In genomic region chr9:121744002-121744686, GRCh38 we compare ENCODE assay signal across 8 cellular contexts.
DNase-seq lines count a peak whose midpoint lies in the region; ATAC-seq, FAIRE-seq and TF ChIP-seq lines count a peak whose summit lies in the region.

No MANE protein-coding gene starts in this region.

- H2AK5ac ChIP-seq in H1 (ENCODE audit: low read depth, low read length) = no peak overlapping the region

- no peak for ATAC-seq in HG02588 (IDR thresholded peaks at IDR 0.05; ENCODE audit: unreplicated experiment)

- H3K36me3 Mint-ChIP-seq in CD8-positive, alpha-beta memory T cell = no peaks in the 10 kb centered on the region

- no peaks in the 10 kb centered on the region for H3K9me3 Mint-ChIP-seq in CD8-positive, alpha-beta memory T cell

- no peak overlapping the region for H4K5ac ChIP-seq in H1 (ENCODE audit: insufficient read length, low read depth, low read length)

- peak overlapping the region; percentile 74 for H3K4me2 ChIP-seq in GM23248 (ENCODE audit: unreplicated experiment)
- peak overlapping the region; percentile 89 for H3K4me2 ChIP-seq in SK-N-SH
- H3K4me2 ChIP-seq in H1 (ENCODE audit: insufficient read depth in 1 of 2, low read depth in 2 of 2, low read length in 2 of 2) = peak overlapping the region; percentile 4 to 23; a peak in 1 of 4 replicates

- 10% methylated on average over 11 of the region's 11 CpGs for WGBS in GM23248 (ENCODE audit: low coverage in 1 of 2, low lambda C conversion rate in 2 of 2, missing lambda C conversion rate in 2 of 2), 2 experiments
- WGBS in SK-N-SH (ENCODE audit: low lambda C conversion rate) = 59% methylated on average over 11 of the region's 11 CpGs
- WGBS in H1 (ENCODE audit: extremely low coverage in 1 of 2, insufficient coverage in 1 of 2, insufficient read length in 1 of 2, insufficient replicate concordance in 2 of 2, low coverage in 1 of 2, low lambda C conversion rate in 2 of 2, missing lambda C conversion rate in 1 of 2), 2 experiments = 59% methylated on average over 11 of the region's 11 CpGs; no CpG with 5 or more reads in 1 of the 2 experiments
- 44 to 46% methylated on average over 10 of the region's 11 CpGs for WGBS in mesodermal cell (ENCODE audit: insufficient coverage in 2 of 2), 2 experiments
- WGBS in tibial nerve, 2 donors = 12 to 19% methylated on average over 11 of the region's 11 CpGs

- no peaks in the 10 kb centered on the region for H3K36me3 ChIP-seq in CD8-positive, alpha-beta memory T cell (ENCODE audit: insufficient read depth, low read length)
- no peaks in the 10 kb centered on the region for H3K36me3 ChIP-seq in GM23248 (ENCODE audit: low read depth)
- no peaks in the 10 kb centered on the region for H3K36me3 ChIP-seq in SK-N-SH (replicated peaks in 1 of 2; ENCODE audit: control insufficient read depth in 1 of 2, insufficient read depth in 2 of 2, low read length in 1 of 2)
- no peaks in the 10 kb centered on the region for H3K36me3 ChIP-seq in H1 (ENCODE audit: control insufficient read depth in 2 of 4, insufficient read depth in 4 of 4, low read length in 3 of 4)
- H3K36me3 ChIP-seq in mesodermal cell (ENCODE audit: control insufficient read depth, insufficient read depth, low read length) = peaks cover 10% of the 10 kb centered on the region
- H3K36me3 ChIP-seq in tibial nerve = no peaks in the 10 kb centered on the region

- H3K23me2 ChIP-seq in H1 (ENCODE audit: low read depth, low read length) = no peaks in the 10 kb centered on the region

- no peak overlapping the region for H2BK12ac ChIP-seq in H1 (ENCODE audit: low read depth, low read length)

- CTCF ChIA-PET in CD8-positive, alpha-beta memory T cell (lab: Charles Lee) = no interaction called here
- CTCF ChIA-PET in SK-N-SH (lab: Yijun Ruan, JAX) (interaction anchor here (0.6 to 2.9 kb wide), 17 partner anchors 9 to 381 kb away, joined by 3 to 15 read pairs (median 4); no protein-coding TSS in a partner anchor), H1 (lab: Charles Lee; ENCODE audit: partially characterized antibody) (interaction anchor here (0.6 to 20.3 kb wide), 20 partner anchors 9 to 600 kb away, joined by 3 to 305 read pairs (median 4); no protein-coding TSS in a partner anchor)

- POLR2A ChIA-PET in CD8-positive, alpha-beta memory T cell (lab: Charles Lee) = no interaction called here
- POLR2A ChIA-PET in SK-N-SH (lab: Yijun Ruan, JAX) (no interaction called here), H1 (lab: Charles Lee; ENCODE audit: partially characterized antibody) (interaction anchor here (1.2 kb wide), 1 partner anchor 9 kb away, joined by 4 read pairs; no protein-coding TSS in a partner anchor)

- H4K91ac ChIP-seq in H1 (replicated peaks; ENCODE audit: insufficient read length, low read length) = no peak overlapping the region

- H3K14ac ChIP-seq in H1 (ENCODE audit: insufficient read length) = no peak overlapping the region

- no peak overlapping the region for H3K23ac ChIP-seq in H1 (ENCODE audit: insufficient read length)

- peak overlapping the region; percentile 75 for H3K9ac ChIP-seq in GM23248
- peak overlapping the region; percentile 66 for H3K9ac ChIP-seq in SK-N-SH
- no peak overlapping the region; a peak in 1 of 7 replicates for H3K9ac ChIP-seq in H1 (replicated peaks in 1 of 4; ENCODE audit: extremely low read depth in 1 of 4, low read depth in 3 of 4, low read length in 3 of 4)

- no peak overlapping the region for H2BK20ac ChIP-seq in H1 (ENCODE audit: low read length)

- H4K20me1 ChIP-seq in GM23248 (ENCODE audit: insufficient read depth) (no peaks in the 10 kb centered on the region), SK-N-SH (ENCODE audit: insufficient read depth) (peaks cover 39% of the 10 kb centered on the region), H1 (replicated peaks in 1 of 2; ENCODE audit: control insufficient read depth in 1 of 2, insufficient read depth in 2 of 2, low read length in 2 of 2) (peaks cover 16 to 23% of the 10 kb centered on the region in 2 experiments)

- peaks cover 13 to 21% (median 19%) of the 10 kb centered on the region in 3 donors for H3K4me1 Mint-ChIP-seq in CD8-positive, alpha-beta memory T cell

- no peak for FAIRE-seq in H1 (lab: Jason Lieb, UNC)

- peak overlapping the region; percentile 55; the same call in 1 of the 2 replicates for H2BK5ac ChIP-seq in H1 (ENCODE audit: low read depth, low read length)

- no peak overlapping the region for H3K27ac Mint-ChIP-seq in CD8-positive, alpha-beta memory T cell

- H3K27me3 ChIP-seq in CD8-positive, alpha-beta memory T cell (ENCODE audit: insufficient read depth, low read length, poor library complexity, severe bottlenecking) = no peaks in the 10 kb centered on the region
- H3K27me3 ChIP-seq in GM23248 (replicated peaks; ENCODE audit: insufficient read depth) (no peaks in the 10 kb centered on the region), SK-N-SH (ENCODE audit: insufficient read depth) (no peaks in the 10 kb centered on the region), H1 (replicated peaks in 1 of 4; ENCODE audit: control insufficient read depth in 3 of 4, extremely low read depth in 1 of 4, insufficient read depth in 3 of 4, low read length in 3 of 4) (no peaks in the 10 kb centered on the region), tibial nerve (no peaks in the 10 kb centered on the region)

- H4K8ac ChIP-seq in H1 (ENCODE audit: extremely low read depth, insufficient read depth, low read length) = no peak overlapping the region; the same call in 1 of the 2 replicates

- TF ChIP-seq POLR2A in H1 (IDR thresholded peaks at IDR 0.05; ENCODE audit: control extremely low read depth in 1 of 2, low read depth in 2 of 2, low read length in 2 of 2) (no peak), tibial nerve (IDR thresholded peaks at IDR 0.05) (no peak)

- H3K79me2 ChIP-seq in GM23248 (ENCODE audit: insufficient read depth) (no peaks in the 10 kb centered on the region; the same call in 1 of the 2 replicates), SK-N-SH (ENCODE audit: insufficient read depth) (peaks cover 69% of the 10 kb centered on the region), H1 (ENCODE audit: control insufficient read depth in 1 of 2, insufficient read depth in 2 of 2, low read length in 2 of 2) (peaks cover 0 to 49% of the 10 kb centered on the region in 2 experiments; a peak in 2 of 4 replicates)

- TF ChIP-seq RAD21 in SK-N-SH (IDR thresholded peaks at IDR 0.05; ENCODE audit: low read length) (peak; percentile 68), H1 (IDR thresholded peaks at IDR 0.05 in 1 of 2, conservative IDR thresholded peaks at IDR 0.05 in 1 of 2; ENCODE audit: low read depth in 2 of 2, low read length in 2 of 2) (peak; percentile 47 to 53; a peak in 3 of 4 replicates)

- H3K18ac ChIP-seq in H1 (ENCODE audit: extremely low read depth, low read length) = no peak overlapping the region; the same call in 1 of the 2 replicates

- peaks cover 12% of the 10 kb centered on the region for H3K4me1 ChIP-seq in CD8-positive, alpha-beta memory T cell (ENCODE audit: insufficient read depth, low read length)
- H3K4me1 ChIP-seq in GM23248 (ENCODE audit: insufficient read depth) (peaks cover 35% of the 10 kb centered on the region), SK-N-SH (ENCODE audit: control insufficient read depth in 1 of 2, insufficient read depth in 2 of 2, low read depth in 1 of 2, low read length in 1 of 2) (peaks cover 21 to 65% of the 10 kb centered on the region in 2 experiments; a peak in 3 of 4 replicates), H1 (replicated peaks in 1 of 4; ENCODE audit: control insufficient read depth in 3 of 4, insufficient read depth in 4 of 4, low read length in 3 of 4) (peaks cover 15 to 41% (median 23%) of the 10 kb centered on the region in 4 experiments), mesodermal cell (ENCODE audit: control insufficient read depth, insufficient read depth, low read length, poor library complexity, severe bottlenecking) (peaks cover 66% of the 10 kb centered on the region), tibial nerve (peaks cover 0 to 95% (median 80%) of the 10 kb centered on the region in 4 donors)

- peak overlapping the region; percentile 6; the same call in 1 of the 2 replicates for H2BK15ac ChIP-seq in H1 (ENCODE audit: low read length)

- no peaks in the 10 kb centered on the region for H3K9me3 ChIP-seq in CD8-positive, alpha-beta memory T cell (ENCODE audit: low read length)
- H3K9me3 ChIP-seq in GM23248 (ENCODE audit: low read depth) (no peaks in the 10 kb centered on the region), SK-N-SH (no peaks in the 10 kb centered on the region), H1 (ENCODE audit: insufficient read depth in 2 of 2, low read depth in 1 of 2, low read length in 1 of 2) (no peaks in the 10 kb centered on the region), mesodermal cell (ENCODE audit: control insufficient read depth, low read length) (no peaks in the 10 kb centered on the region), tibial nerve (no peaks in the 10 kb centered on the region)

- H3F3A ChIP-seq in GM23248 (ENCODE audit: insufficient read depth) (peaks cover 16% of the 10 kb centered on the region), SK-N-SH (replicated peaks; ENCODE audit: insufficient read depth) (no peaks in the 10 kb centered on the region)

- no peaks in the 10 kb centered on the region for H3K9me2 ChIP-seq in GM23248 (ENCODE audit: insufficient read depth)
- no peaks in the 10 kb centered on the region for H3K9me2 ChIP-seq in SK-N-SH

- H3K4me3 Mint-ChIP-seq in CD8-positive, alpha-beta memory T cell = no peak overlapping the region

- peak overlapping the region; percentile 48 for H2AFZ ChIP-seq in GM23248
- no peak overlapping the region for H2AFZ ChIP-seq in SK-N-SH (ENCODE audit: low read depth)
- no peak overlapping the region for H2AFZ ChIP-seq in H1 (ENCODE audit: low read length)

- peaks cover 24% of the 10 kb centered on the region for H3K79me1 ChIP-seq in H1 (ENCODE audit: low read depth, low read length)

- TF ChIP-seq CTCF in SK-N-SH (IDR thresholded peaks at IDR 0.05) = peak; percentile 58
- TF ChIP-seq CTCF in H1 (IDR thresholded peaks at IDR 0.05; ENCODE audit: control extremely low read depth in 1 of 3, insufficient read depth in 1 of 3, low read depth in 1 of 3, low read length in 3 of 3) = peak; percentile 27 to 48 (median 35)
- peak; percentile 27 to 66 (median 51) for TF ChIP-seq CTCF in tibial nerve (IDR thresholded peaks at IDR 0.05)

- H3K27ac ChIP-seq in CD8-positive, alpha-beta memory T cell (ENCODE audit: low read depth, low read length) = no peak overlapping the region
- H3K27ac ChIP-seq in GM23248 = peak overlapping the region; percentile 67
- H3K27ac ChIP-seq in SK-N-SH (ENCODE audit: low read depth in 2 of 2, low read length in 1 of 2) = peak overlapping the region; percentile 56 to 76
- no peak overlapping the region for H3K27ac ChIP-seq in H1 (ENCODE audit: low read depth, low read length)
- H3K27ac ChIP-seq in mesodermal cell (ENCODE audit: low read depth, low read length, severe bottlenecking) = peak overlapping the region; percentile 74
- peak overlapping the region; percentile 89 to 99 (median 93) for H3K27ac ChIP-seq in tibial nerve

- in situ Hi-C loops in GM23248 (cut with MboI) = no loop called here

- peak; percentile 20 to 62 (median 41) for DNase-seq in CD8-positive, alpha-beta memory T cell
- peak; percentile 69 for DNase-seq in GM23248
- DNase-seq in SK-N-SH = peak; percentile 68
- no peak for DNase-seq in H1 (ENCODE audit: low read depth in 1 of 2, low spot score in 2 of 2)
- peak; percentile 52 to 60 for DNase-seq in tibial nerve (ENCODE audit: low spot score in 2 of 2)
- no peak for DNase-seq in KG1 (lab: John Stamatoyannopoulos, UW)

- no peak overlapping the region for H2BK120ac ChIP-seq in H1 (replicated peaks; ENCODE audit: low read depth, low read length)

- H3K56ac ChIP-seq in H1 (replicated peaks; ENCODE audit: insufficient read length, low read depth, low read length) = no peak overlapping the region

- H3K4ac ChIP-seq in H1 (replicated peaks; ENCODE audit: insufficient read length, low read depth, low read length) = no peak overlapping the region

- no peak for TF ChIP-seq EP300 in SK-N-SH (IDR thresholded peaks at IDR 0.05; ENCODE audit: borderline replicate concordance in 1 of 2, low read depth in 1 of 2, low read length in 1 of 2)
- no peak for TF ChIP-seq EP300 in H1 (IDR thresholded peaks at IDR 0.05; ENCODE audit: borderline replicate concordance in 1 of 2, low read depth in 2 of 2, low read length in 2 of 2)
- TF ChIP-seq EP300 in tibial nerve (IDR thresholded peaks at IDR 0.05) = peak in 1 of 2 donors; percentile 8

- H3K27me3 Mint-ChIP-seq in CD8-positive, alpha-beta memory T cell = peaks cover 0 to 7% of the 10 kb centered on the region in 2 donors

- H3K4me3 ChIP-seq in CD8-positive, alpha-beta memory T cell (ENCODE audit: low read length) = no peak overlapping the region
- H3K4me3 ChIP-seq in GM23248 (peak overlapping the region; percentile 67), SK-N-SH (ENCODE audit: low read depth in 2 of 2, low read length in 1 of 2) (peak overlapping the region; percentile 43 to 69; a peak in 3 of 4 replicates), H1 (ENCODE audit: extremely low read depth in 1 of 4, insufficient read depth in 2 of 4, low read depth in 3 of 4, low read length in 4 of 4) (peak overlapping the region in 1 of 4 experiments; percentile 2; a peak in 1 of 8 replicates), mesodermal cell (ENCODE audit: extremely low read depth, insufficient read depth, low read length, poor library complexity, severe bottlenecking) (peak overlapping the region; percentile 31), tibial nerve (peak overlapping the region; percentile 38 to 61 (median 50))

Comparison
In these comparisons a context has a peak if more than half of its experiments do, and no peak if none do; other contexts are left out.
1. DNase-seq: peak in CD8-positive, alpha-beta memory T cell (5 of 5), GM23248 (single experiment), SK-N-SH (single experiment) and tibial nerve (2 of 2); none in H1 (0 of 2) and KG1 (single experiment).
2. H3K27ac ChIP-seq: peak in GM23248 (single experiment), SK-N-SH (2 of 2), mesodermal cell (single experiment) and tibial nerve (4 of 4); none in CD8-positive, alpha-beta memory T cell (single experiment) and H1 (single experiment).
3. H3K4me2 ChIP-seq: peak in every context shown above with its lines; median percentile 89 in SK-N-SH; 74 in GM23248; 14 in H1.
4. H3K9ac ChIP-seq: peak in GM23248 (single experiment) and SK-N-SH (single experiment); none in H1 (0 of 4).
5. Peak in every context shown above with its lines, with median percentiles within 50 percentile points of each other: CTCF ChIP-seq.